ENCODE assay signal across 10 cellular contexts in the genomic region with DNA sequence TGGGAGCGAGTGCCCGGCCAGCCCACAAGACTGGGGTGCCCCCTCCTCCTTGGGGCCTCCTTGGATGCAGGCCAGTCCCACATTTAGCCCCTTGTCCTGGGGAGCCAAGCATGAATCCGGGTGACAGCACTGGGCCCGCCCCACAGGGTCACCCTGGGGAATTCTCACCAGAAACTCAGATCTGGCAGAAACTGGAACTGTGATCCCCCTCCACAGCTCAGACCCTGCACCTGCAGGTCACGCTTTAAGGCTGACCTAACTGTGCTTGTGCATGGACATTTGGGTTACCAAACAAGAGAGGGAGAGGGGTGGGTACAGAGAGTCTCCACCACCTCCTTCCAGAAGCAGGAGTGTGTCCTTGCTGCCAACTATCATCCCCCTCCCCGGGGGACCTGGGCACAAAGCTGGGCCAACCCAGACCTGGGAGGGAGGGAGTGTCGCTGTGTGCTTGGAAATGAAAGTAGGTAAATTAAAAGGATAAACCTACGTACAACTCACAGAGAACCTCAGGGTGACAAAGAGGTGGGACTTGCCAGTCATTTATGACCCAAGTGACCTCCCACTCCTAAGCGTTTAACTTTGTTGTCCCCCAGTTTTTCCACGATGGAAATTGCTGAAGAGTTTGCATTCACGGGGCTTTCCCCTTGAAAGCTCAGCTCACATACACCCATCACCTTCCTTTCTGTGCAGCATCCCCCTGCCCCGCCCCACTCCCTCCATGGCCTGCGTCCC. TPM values are rescaled to one million over a fixed set of nuclear protein-coding genes. Genes with fewer than 3 reads are reported as not detected.
DNase-seq lines count a peak whose midpoint lies in the region; ATAC-seq and TF ChIP-seq lines count a peak whose summit lies in the region.
"Had no signal": no experiment of that assay in that cellular context is flagged by ENCODE, and none has a peak within 500 bp of the region (broad histone marks: within the 10 kb centered on the region; RNA-seq: fewer than 3 reads in every experiment).

No MANE protein-coding gene starts in this region.

- H3K9ac ChIP-seq in NT2/D1 (ENCODE audit: insufficient read length, low read depth): peak overlapping the region; percentile 12
- H3K9ac ChIP-seq: SK-N-SH had no signal

- intact Hi-C loops in natural killer cell (cut with micrococcal nuclease): no loop called here

- no peak for ATAC-seq in natural killer cell
- no peak for ATAC-seq in natural killer cell treated with Interleukin-12 subunit alpha and Interleukin-12 subunit beta and Interleukin-15 and Interleukin-18, amount 100 ng/mL, for 72 hours
- ATAC-seq in HG02759 (IDR thresholded peaks at IDR 0.05; ENCODE audit: unreplicated experiment): peak; percentile 76
- ATAC-seq in SK-N-SH treated with all-trans-retinoic acid at 6 μM for 48 hours: no peak

- DNase-seq in natural killer cell (peak; percentile 14), NT2/D1 (ENCODE audit: low read depth, low spot score) (no peak), NCI-H187 treated with DMSO at 0.1 percent for 48 hours (lab: John Stamatoyannopoulos, UW) (no peak), A172 (ENCODE audit: low spot score) (no peak), NCI-H82 (lab: John Stamatoyannopoulos, UW) (no peak)
- DNase-seq in natural killer cell treated with Interleukin-12 subunit alpha and Interleukin-12 subunit beta and Interleukin-15 and Interleukin-18, amount 100 ng/mL, for 72 hours (ENCODE audit: low spot score): no peak
- DNase-seq: CD4-positive, alpha-beta memory T cell; SK-N-SH had no signal

- H3K36me3 Mint-ChIP-seq in natural killer cell: no peaks in the 10 kb centered on the region
- H3K36me3 Mint-ChIP-seq in natural killer cell treated with Interleukin-12 subunit alpha and Interleukin-12 subunit beta and Interleukin-15 and Interleukin-18, amount 100 ng/mL, for 72 hours: no peaks in the 10 kb centered on the region

- H3K27ac Mint-ChIP-seq in natural killer cell: no peak overlapping the region
- peak overlapping the region in 1 of 2 donors; percentile 33 for H3K27ac Mint-ChIP-seq in natural killer cell treated with Interleukin-12 subunit alpha and Interleukin-12 subunit beta and Interleukin-15 and Interleukin-18, amount 100 ng/mL, for 72 hours

- H3K4me3 Mint-ChIP-seq in natural killer cell: no peak overlapping the region
- no peak overlapping the region for H3K4me3 Mint-ChIP-seq in natural killer cell treated with Interleukin-12 subunit alpha and Interleukin-12 subunit beta and Interleukin-15 and Interleukin-18, amount 100 ng/mL, for 72 hours

- no peak overlapping the region for H3K4me3 ChIP-seq in NT2/D1 (ENCODE audit: insufficient read length, low read depth)

- no peaks in the 10 kb centered on the region for H3K9me3 Mint-ChIP-seq in natural killer cell
- no peaks in the 10 kb centered on the region for H3K9me3 Mint-ChIP-seq in natural killer cell treated with Interleukin-12 subunit alpha and Interleukin-12 subunit beta and Interleukin-15 and Interleukin-18, amount 100 ng/mL, for 72 hours
- H3K9me3 Mint-ChIP-seq: CD4-positive, alpha-beta memory T cell had no signal

- H3K36me3 ChIP-seq in NT2/D1 (ENCODE audit: insufficient read depth, insufficient read length, low read length): peaks cover 72% of the 10 kb centered on the region

- H3K4me1 Mint-ChIP-seq in natural killer cell: peaks cover 23 to 45% of the 10 kb centered on the region in 2 donors
- peaks cover 20 to 23% of the 10 kb centered on the region in 2 donors for H3K4me1 Mint-ChIP-seq in natural killer cell treated with Interleukin-12 subunit alpha and Interleukin-12 subunit beta and Interleukin-15 and Interleukin-18, amount 100 ng/mL, for 72 hours (ENCODE audit: low read depth in 2 of 2)

- peaks cover 44 to 46% of the 10 kb centered on the region in 2 donors for H3K27me3 Mint-ChIP-seq in natural killer cell (ENCODE audit: low read depth in 2 of 2)
- peaks cover 21 to 27% of the 10 kb centered on the region in 2 donors for H3K27me3 Mint-ChIP-seq in natural killer cell treated with Interleukin-12 subunit alpha and Interleukin-12 subunit beta and Interleukin-15 and Interleukin-18, amount 100 ng/mL, for 72 hours
- H3K27me3 Mint-ChIP-seq: CD4-positive, alpha-beta memory T cell had no signal

- no peaks in the 10 kb centered on the region for H3K9me3 ChIP-seq in NT2/D1 (ENCODE audit: insufficient read depth, low read length)
- H3K9me3 ChIP-seq: SK-N-SH had no signal

- H3K4me1 ChIP-seq in NT2/D1 (ENCODE audit: insufficient read depth, insufficient read length): peaks cover 60% of the 10 kb centered on the region

- H3K27me3 ChIP-seq in NT2/D1 (ENCODE audit: insufficient read depth, insufficient read length): no peaks in the 10 kb centered on the region

- TF ChIP-seq CTCF in natural killer cell (IDR thresholded peaks at IDR 0.05): no peak

TF ChIP-seq in SK-N-SH treated with all-trans-retinoic acid at 6 μM for 48 hours, 23 proteins besides CTCF, POLR2A, EP300 and RAD21 (continues in another document):
- TF ChIP-seq TCF4 (CRISPR knock-in tag; IDR thresholded peaks at IDR 0.05; ENCODE audit: borderline replicate concordance) (no peak), ISL1 (CRISPR knock-in tag; IDR thresholded peaks at IDR 0.05) (no peak), ARNTL (CRISPR knock-in tag; IDR thresholded peaks at IDR 0.05; ENCODE audit: borderline replicate concordance, low read depth) (no peak), ZNF565 (CRISPR knock-in tag; conservative IDR thresholded peaks at IDR 0.05; ENCODE audit: low read depth) (no peak), ZNF8 (CRISPR knock-in tag; IDR thresholded peaks at IDR 0.05) (no peak), BACH2 (CRISPR knock-in tag; IDR thresholded peaks at IDR 0.05; ENCODE audit: borderline replicate concordance) (no peak), ZC3H10 (CRISPR knock-in tag; IDR thresholded peaks at IDR 0.05) (no peak), ESRRG (CRISPR knock-in tag; IDR thresholded peaks at IDR 0.05) (no peak), PPARA (CRISPR knock-in tag; IDR thresholded peaks at IDR 0.05; ENCODE audit: borderline replicate concordance) (no peak), SNAI2 (CRISPR knock-in tag; IDR thresholded peaks at IDR 0.05) (no peak), GLIS3 (CRISPR knock-in tag; IDR thresholded peaks at IDR 0.05) (no peak), TOX (CRISPR knock-in tag; IDR thresholded peaks at IDR 0.05; ENCODE audit: borderline replicate concordance) (no peak), CSDC2 (CRISPR knock-in tag; IDR thresholded peaks at IDR 0.05) (no peak)
- TF ChIP-seq, protein P1, sequence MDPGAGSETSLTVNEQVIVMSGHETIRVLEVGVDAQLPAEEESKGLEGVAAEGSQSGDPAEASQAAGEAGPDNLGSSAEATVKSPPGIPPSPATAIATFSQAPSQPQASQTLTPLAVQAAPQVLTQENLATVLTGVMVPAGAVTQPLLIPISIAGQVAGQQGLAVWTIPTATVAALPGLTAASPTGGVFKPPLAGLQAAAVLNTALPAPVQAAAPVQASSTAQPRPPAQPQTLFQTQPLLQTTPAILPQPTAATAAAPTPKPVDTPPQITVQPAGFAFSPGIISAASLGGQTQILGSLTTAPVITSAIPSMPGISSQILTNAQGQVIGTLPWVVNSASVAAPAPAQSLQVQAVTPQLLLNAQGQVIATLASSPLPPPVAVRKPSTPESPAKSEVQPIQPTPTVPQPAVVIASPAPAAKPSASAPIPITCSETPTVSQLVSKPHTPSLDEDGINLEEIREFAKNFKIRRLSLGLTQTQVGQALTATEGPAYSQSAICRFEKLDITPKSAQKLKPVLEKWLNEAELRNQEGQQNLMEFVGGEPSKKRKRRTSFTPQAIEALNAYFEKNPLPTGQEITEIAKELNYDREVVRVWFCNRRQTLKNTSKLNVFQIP (CRISPR knock-in tag; IDR thresholded peaks at IDR 0.05; ENCODE audit: borderline replicate concordance, low read depth): no peak
- TF ChIP-seq, protein P2, sequence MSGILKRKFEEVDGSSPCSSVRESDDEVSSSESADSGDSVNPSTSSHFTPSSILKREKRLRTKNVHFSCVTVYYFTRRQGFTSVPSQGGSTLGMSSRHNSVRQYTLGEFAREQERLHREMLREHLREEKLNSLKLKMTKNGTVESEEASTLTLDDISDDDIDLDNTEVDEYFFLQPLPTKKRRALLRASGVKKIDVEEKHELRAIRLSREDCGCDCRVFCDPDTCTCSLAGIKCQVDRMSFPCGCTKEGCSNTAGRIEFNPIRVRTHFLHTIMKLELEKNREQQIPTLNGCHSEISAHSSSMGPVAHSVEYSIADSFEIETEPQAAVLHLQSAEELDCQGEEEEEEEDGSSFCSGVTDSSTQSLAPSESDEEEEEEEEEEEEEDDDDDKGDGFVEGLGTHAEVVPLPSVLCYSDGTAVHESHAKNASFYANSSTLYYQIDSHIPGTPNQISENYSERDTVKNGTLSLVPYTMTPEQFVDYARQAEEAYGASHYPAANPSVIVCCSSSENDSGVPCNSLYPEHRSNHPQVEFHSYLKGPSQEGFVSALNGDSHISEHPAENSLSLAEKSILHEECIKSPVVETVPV (CRISPR knock-in tag; IDR thresholded peaks at IDR 0.05): no peak
- TF ChIP-seq, protein P3, sequence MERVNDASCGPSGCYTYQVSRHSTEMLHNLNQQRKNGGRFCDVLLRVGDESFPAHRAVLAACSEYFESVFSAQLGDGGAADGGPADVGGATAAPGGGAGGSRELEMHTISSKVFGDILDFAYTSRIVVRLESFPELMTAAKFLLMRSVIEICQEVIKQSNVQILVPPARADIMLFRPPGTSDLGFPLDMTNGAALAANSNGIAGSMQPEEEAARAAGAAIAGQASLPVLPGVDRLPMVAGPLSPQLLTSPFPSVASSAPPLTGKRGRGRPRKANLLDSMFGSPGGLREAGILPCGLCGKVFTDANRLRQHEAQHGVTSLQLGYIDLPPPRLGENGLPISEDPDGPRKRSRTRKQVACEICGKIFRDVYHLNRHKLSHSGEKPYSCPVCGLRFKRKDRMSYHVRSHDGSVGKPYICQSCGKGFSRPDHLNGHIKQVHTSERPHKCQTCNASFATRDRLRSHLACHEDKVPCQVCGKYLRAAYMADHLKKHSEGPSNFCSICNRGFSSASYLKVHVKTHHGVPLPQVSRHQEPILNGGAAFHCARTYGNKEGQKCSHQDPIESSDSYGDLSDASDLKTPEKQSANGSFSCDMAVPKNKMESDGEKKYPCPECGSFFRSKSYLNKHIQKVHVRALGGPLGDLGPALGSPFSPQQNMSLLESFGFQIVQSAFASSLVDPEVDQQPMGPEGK (CRISPR knock-in tag; IDR thresholded peaks at IDR 0.05; ENCODE audit: borderline replicate concordance): no peak

RNA-seq across cellular contexts. Expression of a gene that starts 9.1 kb away (rescaled TPM):
- 10 to 100 TPM in 1 of 3 donors, 1 to 10 TPM in 2; 4.7 to 36.3 (median 5.1) TPM for total RNA-seq in natural killer cell
- total RNA-seq in natural killer cell treated with Interleukin-12 subunit alpha and Interleukin-12 subunit beta and Interleukin-15 and Interleukin-18, amount 100 ng/mL, for 72 hours: 10 to 100 TPM in 1 of 2 donors, 1 to 10 TPM in 1; 2.7 to 21.7 TPM
- 52.0 and 53.4 TPM in 2 replicates for total RNA-seq in A172 (2014; rRNA removed; shearing (Covaris generic))

RNA-seq across cellular contexts. Expression of a gene that starts 51.2 kb away (rescaled TPM):
- total RNA-seq in natural killer cell: 1 to 10 TPM in 1 of 3 donors, under 1 TPM in 2; 0.09 to 1.1 (median 0.40) TPM
- 1 to 10 TPM in 1 of 2 donors, under 1 TPM in 1; 0.26 to 5.5 TPM for total RNA-seq in natural killer cell treated with Interleukin-12 subunit alpha and Interleukin-12 subunit beta and Interleukin-15 and Interleukin-18, amount 100 ng/mL, for 72 hours
- total RNA-seq in A172 (2014; rRNA removed; shearing (Covaris generic)): 0.24 TPM in 1 of 2 replicates, not detected in the other
